In genomic region chr1:37498872-37499617, GRCh38 we compare ENCODE assay signal across 10 cellular contexts. TPM values are rescaled to one million over a fixed set of nuclear protein-coding genes. Genes with fewer than 3 reads are reported as not detected.
DNase-seq lines count a peak whose midpoint lies in the region; ATAC-seq and TF ChIP-seq lines count a peak whose summit lies in the region.
"Had no signal": no experiment of that assay in that cellular context is flagged by ENCODE, and none has a peak within 500 bp of the region (broad histone marks: within the 10 kb centered on the region; RNA-seq: fewer than 3 reads in every experiment).

No MANE protein-coding gene starts in this region.

- H3K27me3 ChIP-seq in SJSA1 (replicated peaks) (no peaks in the 10 kb centered on the region), gastroesophageal sphincter (no peaks in the 10 kb centered on the region), gastrocnemius medialis (no peaks in the 10 kb centered on the region), neuronal stem cell (ENCODE audit: control insufficient read depth in 3 of 3, insufficient read depth in 3 of 3, low read depth in 1 of 3, low read length in 3 of 3) (no peaks in the 10 kb centered on the region)

- H3K4me2 ChIP-seq in neuronal stem cell (ENCODE audit: insufficient read depth, low read length, poor library complexity, severe bottlenecking) = no peak overlapping the region
- H3K4me2 ChIP-seq: smooth muscle cell had no signal

- no peak overlapping the region for H3K14ac ChIP-seq in neuronal stem cell (ENCODE audit: low read length)

- no peak overlapping the region for H2BK5ac ChIP-seq in neuronal stem cell (ENCODE audit: low read length)

- POLR2A ChIA-PET in HEK293 (lab: Yijun Ruan, JAX) = interaction anchor here (2.2 kb wide), 1 partner anchor 16 kb away, joined by 4 read pairs; the partner anchor contains the start of gene MEAF6

- TF ChIP-seq CTCF in HEK293 (tag by site-specific recombination; IDR thresholded peaks at IDR 0.05) (no peak), gastroesophageal sphincter (IDR thresholded peaks at IDR 0.05) (no peak), gastrocnemius medialis (IDR thresholded peaks at IDR 0.05 in 4 of 5, conservative IDR thresholded peaks at IDR 0.05 in 1 of 5) (no peak)

- H3K9me3 ChIP-seq in HEK293 (ENCODE audit: control insufficient read depth, insufficient read depth, low read depth, low read length) = no peaks in the 10 kb centered on the region
- H3K9me3 ChIP-seq in SJSA1 (replicated peaks) = no peaks in the 10 kb centered on the region
- H3K9me3 ChIP-seq in gastroesophageal sphincter = no peaks in the 10 kb centered on the region
- H3K9me3 ChIP-seq in gastrocnemius medialis = no peaks in the 10 kb centered on the region
- H3K9me3 ChIP-seq in neuronal stem cell (replicated peaks in 1 of 2; ENCODE audit: control insufficient read depth in 2 of 2, insufficient read depth in 1 of 2, low read depth in 1 of 2, low read length in 2 of 2) = no peaks in the 10 kb centered on the region

- peaks cover 24 to 82% of the 10 kb centered on the region in 2 experiments for H3K36me3 ChIP-seq in HEK293 (ENCODE audit: control insufficient read depth in 2 of 2, insufficient read depth in 1 of 2, low read length in 2 of 2)
- H3K36me3 ChIP-seq in SJSA1 = peaks cover 50% of the 10 kb centered on the region
- peaks cover 0 to 60% of the 10 kb centered on the region in 2 donors for H3K36me3 ChIP-seq in gastroesophageal sphincter
- H3K36me3 ChIP-seq in gastrocnemius medialis = peaks cover 0 to 26% of the 10 kb centered on the region in 2 donors
- peaks cover 17 to 83% of the 10 kb centered on the region in 2 donors for H3K36me3 ChIP-seq in neuronal stem cell (replicated peaks in 1 of 2; ENCODE audit: control insufficient read depth in 2 of 2, insufficient read depth in 2 of 2, low read length in 2 of 2)

- intact Hi-C loops in gastrocnemius medialis (cut with DNase I; ENCODE audit: low total_unique reads) = no loop called here

- peaks cover 3% of the 10 kb centered on the region for H3K79me1 ChIP-seq in neuronal stem cell (ENCODE audit: low read depth, low read length)

- in situ Hi-C loops in gastrocnemius medialis (cut with MboI; ENCODE audit: low sequenced_read_pairs in 4 of 4) = no loop called here

- H3K23ac ChIP-seq in neuronal stem cell (ENCODE audit: low read depth, low read length, poor library complexity) = no peak overlapping the region

- H3K4me3 ChIP-seq in HEK293 (ENCODE audit: low read depth, low read length) (no peak overlapping the region), SJSA1 (no peak overlapping the region), gastroesophageal sphincter (no peak overlapping the region), gastrocnemius medialis (no peak overlapping the region), neuronal stem cell (ENCODE audit: low read length in 2 of 2) (no peak overlapping the region)
- H3K4me3 ChIP-seq: smooth muscle cell had no signal

- WGBS in gastroesophageal sphincter (ENCODE audit: low coverage in 1 of 2), 2 donors = 56 to 67% methylated on average over 3 to 4 of the region's 4 CpGs
- WGBS in neuronal stem cell (ENCODE audit: extremely low coverage in 2 of 2, insufficient read length in 2 of 2, insufficient replicate concordance in 1 of 2), 2 donors = no CpG with 5 or more reads among the region's 4 CpGs

- TF ChIP-seq POLR2A in gastroesophageal sphincter (IDR thresholded peaks at IDR 0.05) (no peak), gastrocnemius medialis (IDR thresholded peaks at IDR 0.05) (no peak)

- H3K27ac ChIP-seq in HEK293 (ENCODE audit: extremely low read depth, low read depth, low read length) = no peak overlapping the region
- H3K27ac ChIP-seq in SJSA1 = peak overlapping the region; percentile 8; the same call in 1 of the 2 replicates
- H3K27ac ChIP-seq in gastroesophageal sphincter = peak overlapping the region; percentile 27 to 69 (median 56)
- peak overlapping the region; percentile 64 to 76 (median 67) for H3K27ac ChIP-seq in gastrocnemius medialis
- H3K27ac ChIP-seq in neuronal stem cell (replicated peaks; ENCODE audit: low read length) = no peak overlapping the region

- no peak overlapping the region for H3K18ac ChIP-seq in neuronal stem cell (ENCODE audit: low read length)

- 0 out of 2 replicates have a peak, but pooled peaks cover 3% of the 10 kb centered on the region for H3K4me1 ChIP-seq in HEK293 (ENCODE audit: control insufficient read depth, insufficient read depth, low read length)
- peaks cover 10% of the 10 kb centered on the region for H3K4me1 ChIP-seq in SJSA1 (replicated peaks)
- peaks cover 0 to 26% (median 11%) of the 10 kb centered on the region in 3 donors for H3K4me1 ChIP-seq in gastroesophageal sphincter
- peaks cover 10 to 12% of the 10 kb centered on the region in 2 donors for H3K4me1 ChIP-seq in gastrocnemius medialis
- no peaks in the 10 kb centered on the region for H3K4me1 ChIP-seq in neuronal stem cell (ENCODE audit: control insufficient read depth in 2 of 2, insufficient read depth in 1 of 2, low read depth in 1 of 2, low read length in 2 of 2)

- no peak overlapping the region for H4K91ac ChIP-seq in neuronal stem cell (ENCODE audit: low read depth, low read length, poor library complexity)

- no peak overlapping the region for H2BK12ac ChIP-seq in neuronal stem cell (ENCODE audit: low read length)

- no peak for TF ChIP-seq EP300 in gastroesophageal sphincter (IDR thresholded peaks at IDR 0.05)

- DNase-seq in SJSA1 (ENCODE audit: low read depth in 1 of 2, low spot score in 2 of 2) (peak in 1 of 2 experiments; percentile 63), gastrocnemius medialis (peak in 1 of 2 donors; percentile 46), NCI-H1048 (lab: John Stamatoyannopoulos, UW) (no peak), neuronal stem cell (ENCODE audit: low spot score) (no peak)

- no peak overlapping the region for H4K8ac ChIP-seq in neuronal stem cell (ENCODE audit: low read depth, low read length)

- no peak overlapping the region for H3K9ac ChIP-seq in neuronal stem cell (ENCODE audit: low read depth, low read length, poor library complexity)

- no peak overlapping the region for H3K4ac ChIP-seq in neuronal stem cell (ENCODE audit: low read length)

- CTCF ChIA-PET in HEK293 (lab: Yijun Ruan, JAX) = interaction anchor here (0.6 to 7.3 kb wide), 5 partner anchors 10 to 1607 kb away, joined by 3 to 59 read pairs (median 12); partner anchors contain the start of gene MEAF6

- ATAC-seq in gastroesophageal sphincter (no peak), gastrocnemius medialis (peak; percentile 94 to 96), GM21619 (IDR thresholded peaks at IDR 0.05; ENCODE audit: unreplicated experiment) (no peak), GM18870 (IDR thresholded peaks at IDR 0.05; ENCODE audit: unreplicated experiment) (no peak)

- H2BK120ac ChIP-seq in neuronal stem cell (ENCODE audit: low read depth, low read length) = no peak overlapping the region

- H2AK5ac ChIP-seq in neuronal stem cell (ENCODE audit: low read depth, low read length) = no peak overlapping the region

- no peak overlapping the region for H2BK15ac ChIP-seq in neuronal stem cell (ENCODE audit: low read length)

- no peak overlapping the region for H2AFZ ChIP-seq in neuronal stem cell (ENCODE audit: low read length)

TF ChIP-seq in HEK293, 187 proteins besides CTCF, POLR2A, EP300 and RAD21 (continues in another document):
- TF ChIP-seq ZNF274 (IDR thresholded peaks at IDR 0.05; ENCODE audit: low read length) (no peak), ZNF274 (tag by site-specific recombination; IDR thresholded peaks at IDR 0.05; ENCODE audit: borderline replicate concordance) (no peak), ZNF16 (tag by site-specific recombination; IDR thresholded peaks at IDR 0.05; ENCODE audit: low read depth) (no peak), TSHZ1 (tag by site-specific recombination; IDR thresholded peaks at IDR 0.05; ENCODE audit: borderline replicate concordance) (no peak)

RNA-seq across cellular contexts. Expression of gene MEAF6, which starts 15.5 kb away (rescaled TPM):
- 83.4 and 112 TPM in 2 replicates for total RNA-seq in SJSA1 (2014; rRNA removed; shearing (Covaris generic))
- total RNA-seq in gastroesophageal sphincter (100 to 1,000 TPM in 2 of 4 donors, 10 to 100 TPM in 2; 89.7 to 129 (median 100) TPM), gastrocnemius medialis (10 to 100 TPM; 72.1 to 81.0 (median 74.5) TPM)
- 64.9 TPM for polyA plus RNA-seq in neuronal stem cell (2013, experiment 1 of 2)
- 65.6 TPM for polyA plus RNA-seq in neuronal stem cell (2013, experiment 2 of 2)

RNA-seq across cellular contexts. Expression of gene ZC3H12A, which starts 24.7 kb away (rescaled TPM):
- 4.0 and 7.1 TPM in 2 replicates for total RNA-seq in SJSA1 (2014; rRNA removed; shearing (Covaris generic))
- total RNA-seq in gastroesophageal sphincter (10 to 100 TPM in 2 of 4 donors, 1 to 10 TPM in 2; 7.3 to 14.4 (median 10.6) TPM), gastrocnemius medialis (10 to 100 TPM in 1 of 4 donors, 1 to 10 TPM in 3; 5.3 to 27.1 (median 8.6) TPM)
- 2.5 TPM for polyA plus RNA-seq in neuronal stem cell (2013, experiment 1 of 2)
- polyA plus RNA-seq in neuronal stem cell (2013, experiment 2 of 2) = 2.1 TPM

RNA-seq across cellular contexts. Expression of gene SNIP1, which starts 55.0 kb away (rescaled TPM):
- total RNA-seq in SJSA1 (2014; rRNA removed; shearing (Covaris generic)) = 13.2 and 40.3 TPM in 2 replicates
- 10 to 100 TPM; 10.3 to 17.8 (median 14.1) TPM for total RNA-seq in gastroesophageal sphincter
- 1 to 10 TPM; 5.2 to 9.2 (median 6.5) TPM for total RNA-seq in gastrocnemius medialis
- 5.4 TPM for polyA plus RNA-seq in neuronal stem cell (2013, experiment 1 of 2)
- polyA plus RNA-seq in neuronal stem cell (2013, experiment 2 of 2) = 6.2 TPM

RNA-seq across cellular contexts. Expression of gene DNALI1, which starts 57.7 kb away (rescaled TPM):
- 0.28 and 1.0 TPM in 2 replicates for total RNA-seq in SJSA1 (2014; rRNA removed; shearing (Covaris generic))
- 10 to 100 TPM; 10.2 to 15.7 (median 12.6) TPM for total RNA-seq in gastroesophageal sphincter
- total RNA-seq in gastrocnemius medialis = 1 to 10 TPM; 1.5 to 4.0 (median 2.3) TPM
- 42.8 TPM for polyA plus RNA-seq in neuronal stem cell (2013, experiment 1 of 2)
- 40.9 TPM for polyA plus RNA-seq in neuronal stem cell (2013, experiment 2 of 2)
- total RNA-seq: NCI-H460 had no signal

Comparison
In these comparisons a context has a peak if more than half of its experiments do, and no peak if none do; other contexts are left out.
1. H3K27ac ChIP-seq: peak in SJSA1 (single experiment), gastroesophageal sphincter (4 of 4) and gastrocnemius medialis (4 of 4); none in HEK293 (single experiment) and neuronal stem cell (single experiment).
2. ATAC-seq: peak in gastrocnemius medialis (2 of 2); none in gastroesophageal sphincter (single experiment), GM21619 (single experiment) and GM18870 (single experiment).